In genomic region chr17:31467502-31468256, GRCh38 we compare ENCODE assay signal across 16 cellular contexts.
DNase-seq lines count a peak whose midpoint lies in the region; ATAC-seq and TF ChIP-seq lines count a peak whose summit lies in the region.
"Had no signal": no experiment of that assay in that cellular context is flagged by ENCODE, and none has a peak within 500 bp of the region (broad histone marks: within the 10 kb centered on the region; RNA-seq: fewer than 3 reads in every experiment).

No MANE protein-coding gene starts in this region.

- H3K4me1 Mint-ChIP-seq in WTC11 (peaks cover 49% of the 10 kb centered on the region), neural progenitor cell (peaks cover 43% of the 10 kb centered on the region)

- TF ChIP-seq CTCF in WTC11 (IDR thresholded peaks at IDR 0.05), result no peak
- TF ChIP-seq CTCF in heart right ventricle (IDR thresholded peaks at IDR 0.05), result no peak
- TF ChIP-seq CTCF in neural progenitor cell (IDR thresholded peaks at IDR 0.05), result no peak

- H3K36me3 Mint-ChIP-seq in WTC11 (no peaks in the 10 kb centered on the region), neural progenitor cell (no peaks in the 10 kb centered on the region)
- H3K36me3 Mint-ChIP-seq: activated naive CD4-positive, alpha-beta T cell treated with anti-CD3 and anti-CD28 coated beads, Interleukin-2, amount 50 U/mL, for 24 hours had no signal

- no peak overlapping the region for H3K9ac ChIP-seq in neural progenitor cell

- peak overlapping the region; percentile 65 for H3K4me2 ChIP-seq in neural progenitor cell
- H3K4me2 ChIP-seq: PC-9 had no signal

- no peaks in the 10 kb centered on the region; the same call in 1 of the 2 replicates for H3K27me3 Mint-ChIP-seq in WTC11 (ENCODE audit: low read depth)
- H3K27me3 Mint-ChIP-seq in neural progenitor cell (ENCODE audit: insufficient read depth, low read depth), result peaks cover 7% of the 10 kb centered on the region
- H3K27me3 Mint-ChIP-seq: activated naive CD4-positive, alpha-beta T cell treated with anti-CD3 and anti-CD28 coated beads, Interleukin-2, amount 50 U/mL, for 24 hours had no signal

- H3K79me2 ChIP-seq in neural progenitor cell (ENCODE audit: low read depth), result no peaks in the 10 kb centered on the region

- intact Hi-C loops in heart right ventricle (cut with DNase I), result no loop called here

- DNase-seq in H7 (peak; percentile 59), WTC11 (ENCODE audit: low spot score) (peak; percentile 34), heart right ventricle (peak; percentile 44 to 55), neural progenitor cell (ENCODE audit: low spot score) (peak; percentile 60), NCI-H2029 treated with DMSO at 0.1 percent for 48 hours (lab: John Stamatoyannopoulos, UW) (no peak), GM19240 (ENCODE audit: insufficient read length, low spot score) (no peak), DMS53 treated with DMSO at 0.1 percent for 48 hours (lab: John Stamatoyannopoulos, UW; ENCODE audit: unreplicated experiment) (no peak), foreskin melanocyte (no peak)
- DNase-seq: activated CD4-positive, alpha-beta T cell treated with anti-CD3 and anti-CD28 coated beads for 4 hours; foreskin fibroblast; Karpas-422; lower lobe of right lung; NCI-H345; PC-9; T-helper 1 cell had no signal

- POLR2A ChIA-PET in WTC11 (lab: Charles Lee), result interaction anchor here (0.8 to 2.0 kb wide), 4 partner anchors 19 to 82 kb away, joined by 3 to 5 read pairs (median 4); no protein-coding TSS in a partner anchor

- H3K27ac Mint-ChIP-seq in WTC11 (peak overlapping the region; percentile 90), neural progenitor cell (peak overlapping the region; percentile 82)
- H3K27ac Mint-ChIP-seq: activated naive CD4-positive, alpha-beta T cell treated with anti-CD3 and anti-CD28 coated beads, Interleukin-2, amount 50 U/mL, for 24 hours had no signal

- CTCF ChIA-PET in WTC11 (lab: Charles Lee), result interaction anchor here (0.9 to 4.0 kb wide), 9 partner anchors 10 to 79 kb away, joined by 3 to 19 read pairs (median 7); no protein-coding TSS in a partner anchor

- H3K9me3 Mint-ChIP-seq in WTC11 (no peaks in the 10 kb centered on the region), neural progenitor cell (no peaks in the 10 kb centered on the region)
- H3K9me3 Mint-ChIP-seq: activated naive CD4-positive, alpha-beta T cell treated with anti-CD3 and anti-CD28 coated beads, Interleukin-2, amount 50 U/mL, for 24 hours had no signal

- H2AFZ ChIP-seq in neural progenitor cell (replicated peaks), result peak overlapping the region; percentile 37
- H2AFZ ChIP-seq: PC-9 had no signal

- H3K4me3 Mint-ChIP-seq in WTC11 (no peak overlapping the region), neural progenitor cell (no peak overlapping the region)
- H3K4me3 Mint-ChIP-seq: activated naive CD4-positive, alpha-beta T cell treated with anti-CD3 and anti-CD28 coated beads, Interleukin-2, amount 50 U/mL, for 24 hours had no signal

- ATAC-seq in WTC11, result peak; percentile 15
- peak; percentile 67 to 89 (median 83) for ATAC-seq in heart right ventricle
- ATAC-seq: lower lobe of right lung had no signal

- H3K27me3 ChIP-seq in H7 (ENCODE audit: control insufficient read depth, insufficient read depth, low read length) (no peaks in the 10 kb centered on the region), heart right ventricle (no peaks in the 10 kb centered on the region), neural progenitor cell (no peaks in the 10 kb centered on the region)

- H3F3A ChIP-seq in neural progenitor cell (ENCODE audit: low read depth), result peaks cover 8% of the 10 kb centered on the region

- H3K9me3 ChIP-seq in heart right ventricle, result no peaks in the 10 kb centered on the region
- H3K9me3 ChIP-seq in neural progenitor cell (ENCODE audit: low read depth), result no peaks in the 10 kb centered on the region
- H3K9me3 ChIP-seq: lower lobe of right lung had no signal

- H3K4me1 ChIP-seq in heart right ventricle (peaks cover 5 to 21% (median 9%) of the 10 kb centered on the region in 9 donors), neural progenitor cell (peaks cover 21% of the 10 kb centered on the region)
- H3K4me1 ChIP-seq: lower lobe of right lung had no signal

- no peaks in the 10 kb centered on the region for H3K36me3 ChIP-seq in H7 (replicated peaks; ENCODE audit: control insufficient read depth, insufficient read depth, low read length)
- H3K36me3 ChIP-seq in heart right ventricle, result no peaks in the 10 kb centered on the region
- no peaks in the 10 kb centered on the region for H3K36me3 ChIP-seq in neural progenitor cell
- H3K36me3 ChIP-seq: lower lobe of right lung had no signal

- H3K4me3 ChIP-seq in H7 (ENCODE audit: insufficient read depth, low read depth, low read length), result no peak overlapping the region
- H3K4me3 ChIP-seq in heart right ventricle, result no peak overlapping the region
- no peak overlapping the region for H3K4me3 ChIP-seq in neural progenitor cell
- H3K4me3 ChIP-seq: lower lobe of right lung, PC-9 had no signal

- 48 to 58% methylated on average over 11 of the region's 11 CpGs for WGBS in heart right ventricle, 2 donors

- H3K27ac ChIP-seq in heart right ventricle, result peak overlapping the region in 9 of 10 donors; percentile 53 to 87 (median 80)
- H3K27ac ChIP-seq in neural progenitor cell, result no peak overlapping the region
- H3K27ac ChIP-seq: lower lobe of right lung, PC-9 had no signal

- peaks cover 3% of the 10 kb centered on the region for H4K20me1 ChIP-seq in neural progenitor cell (ENCODE audit: low read depth)

TF ChIP-seq in WTC11, 78 proteins besides CTCF, POLR2A, EP300 and RAD21:
- TF ChIP-seq USF2 (CRISPR knock-in tag; IDR thresholded peaks at IDR 0.05) (peak; percentile 45), ATF2 (CRISPR knock-in tag; IDR thresholded peaks at IDR 0.05; ENCODE audit: borderline replicate concordance, low read depth) (no peak)
- TF ChIP-seq, protein P1, sequence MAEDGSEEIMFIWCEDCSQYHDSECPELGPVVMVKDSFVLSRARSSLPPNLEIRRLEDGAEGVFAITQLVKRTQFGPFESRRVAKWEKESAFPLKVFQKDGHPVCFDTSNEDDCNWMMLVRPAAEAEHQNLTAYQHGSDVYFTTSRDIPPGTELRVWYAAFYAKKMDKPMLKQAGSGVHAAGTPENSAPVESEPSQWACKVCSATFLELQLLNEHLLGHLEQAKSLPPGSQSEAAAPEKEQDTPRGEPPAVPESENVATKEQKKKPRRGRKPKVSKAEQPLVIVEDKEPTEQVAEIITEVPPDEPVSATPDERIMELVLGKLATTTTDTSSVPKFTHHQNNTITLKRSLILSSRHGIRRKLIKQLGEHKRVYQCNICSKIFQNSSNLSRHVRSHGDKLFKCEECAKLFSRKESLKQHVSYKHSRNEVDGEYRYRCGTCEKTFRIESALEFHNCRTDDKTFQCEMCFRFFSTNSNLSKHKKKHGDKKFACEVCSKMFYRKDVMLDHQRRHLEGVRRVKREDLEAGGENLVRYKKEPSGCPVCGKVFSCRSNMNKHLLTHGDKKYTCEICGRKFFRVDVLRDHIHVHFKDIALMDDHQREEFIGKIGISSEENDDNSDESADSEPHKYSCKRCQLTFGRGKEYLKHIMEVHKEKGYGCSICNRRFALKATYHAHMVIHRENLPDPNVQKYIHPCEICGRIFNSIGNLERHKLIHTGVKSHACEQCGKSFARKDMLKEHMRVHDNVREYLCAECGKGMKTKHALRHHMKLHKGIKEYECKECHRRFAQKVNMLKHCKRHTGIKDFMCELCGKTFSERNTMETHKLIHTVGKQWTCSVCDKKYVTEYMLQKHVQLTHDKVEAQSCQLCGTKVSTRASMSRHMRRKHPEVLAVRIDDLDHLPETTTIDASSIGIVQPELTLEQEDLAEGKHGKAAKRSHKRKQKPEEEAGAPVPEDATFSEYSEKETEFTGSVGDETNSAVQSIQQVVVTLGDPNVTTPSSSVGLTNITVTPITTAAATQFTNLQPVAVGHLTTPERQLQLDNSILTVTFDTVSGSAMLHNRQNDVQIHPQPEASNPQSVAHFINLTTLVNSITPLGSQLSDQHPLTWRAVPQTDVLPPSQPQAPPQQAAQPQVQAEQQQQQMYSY (CRISPR knock-in tag; IDR thresholded peaks at IDR 0.05), result peak; percentile 44
TF ChIP-seq in WTC11: peak in this region for 2.

Comparison
In these comparisons a context has a peak if more than half of its experiments do, and no peak if none do; other contexts are left out.
1. DNase-seq: peak in H7 (single experiment), WTC11 (single experiment), heart right ventricle (2 of 2) and neural progenitor cell (single experiment); none in NCI-H2029 treated with DMSO at 0.1 percent for 48 hours (single experiment), GM19240 (single experiment), DMS53 treated with DMSO at 0.1 percent for 48 hours (single experiment) and foreskin melanocyte (single experiment).